ENCODE assay signal across 24 cellular contexts in the genomic region with DNA sequence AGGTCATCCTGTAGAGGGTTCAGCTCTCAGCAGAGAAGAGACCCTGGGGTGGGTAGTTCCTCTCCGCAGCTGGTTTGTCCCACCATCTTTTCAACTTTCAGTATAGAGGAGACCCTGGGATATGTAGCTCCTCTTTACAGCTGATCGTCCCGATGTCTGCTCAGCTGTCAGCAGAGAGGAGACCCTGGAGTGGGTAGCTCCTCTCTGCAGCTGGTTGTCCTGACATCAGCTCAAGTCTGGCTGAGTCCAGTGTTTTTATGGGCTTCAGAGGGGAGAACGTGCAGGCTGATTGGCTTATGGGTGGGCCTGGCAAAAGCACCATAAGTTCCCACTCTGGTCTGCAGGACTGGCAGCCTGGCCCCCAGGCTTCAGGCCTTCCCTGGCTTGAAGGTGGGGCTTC.
"Had no signal": no experiment of that assay in that cellular context is flagged by ENCODE, and none has a peak within 500 bp of the region (broad histone marks: within the 10 kb centered on the region; RNA-seq: fewer than 3 reads in every experiment).

No MANE protein-coding gene starts in this region.

- H3K27me3 ChIP-seq: brain microvascular endothelial cell, gastroesophageal sphincter, neutrophil, right lobe of liver, thyroid gland, upper lobe of right lung had no signal

- H3K9me3 Mint-ChIP-seq: effector memory CD8-positive, alpha-beta T cell had no signal

- H3K27ac Mint-ChIP-seq: effector memory CD8-positive, alpha-beta T cell; nephron progenitor cell; progenitor cell of endocrine pancreas; T-helper 17 cell had no signal

- DNase-seq: activated CD4-positive, alpha-beta T cell treated with anti-CD3 and anti-CD28 coated beads, Interleukin-2, amount 10 ng/mL, durations not matched to agents 7 days and 5 days; activated effector memory CD4-positive, alpha-beta T cell treated with Interleukin-2 at 50 U/mL for 16 hours; activated naive CD4-positive, alpha-beta T cell treated with Interleukin-2 at 50 U/mL for 16 hours; activated T-cell treated with anti-CD3 and anti-CD28 coated beads for 4 hours; brain microvascular endothelial cell; dermis blood vessel endothelial cell; effector memory CD8-positive, alpha-beta T cell; hippocampal formation; left colon; mammary epithelial cell; naive B cell; nephron progenitor cell; right lobe of liver; stimulated activated CD4-positive, alpha-beta T cell treated with anti-CD3 and anti-CD28 coated beads, Interleukin-2, amount 100 ng/mL, for 48 hours; stimulated activated naive CD4-positive, alpha-beta T cell treated with Interleukin-2 at 50 U/mL for 16 hours; T-helper 17 cell; T1000; thyroid gland; upper lobe of right lung; WERI-Rb-1 had no signal

- H3K4me3 ChIP-seq: gastroesophageal sphincter, right lobe of liver, thyroid gland, upper lobe of right lung had no signal

- H3K4me1 ChIP-seq: right lobe of liver, upper lobe of right lung had no signal

- H3K27me3 Mint-ChIP-seq: activated CD4-positive, alpha-beta T cell treated with anti-CD3 and anti-CD28 coated beads, Interleukin-2, amount 10 ng/mL, durations not matched to agents 7 days and 5 days; activated naive CD8-positive, alpha-beta T cell treated with anti-CD3 and anti-CD28 coated beads, Interleukin-2, amount 10 ng/mL, durations not matched to agents 7 days and 5 days; effector memory CD8-positive, alpha-beta T cell; naive B cell; progenitor cell of endocrine pancreas; T-helper 17 cell had no signal

- H3K4me1 Mint-ChIP-seq: naive B cell had no signal

- H3K9me3 ChIP-seq: gastroesophageal sphincter, neutrophil, right lobe of liver, thyroid gland, upper lobe of right lung had no signal

- H3K36me3 ChIP-seq: brain microvascular endothelial cell, neutrophil, right lobe of liver, thyroid gland, upper lobe of right lung, WERI-Rb-1 had no signal

- ATAC-seq: effector memory CD8-positive, alpha-beta T cell; gastroesophageal sphincter; left colon; T-helper 17 cell had no signal

- H3K27ac ChIP-seq: brain microvascular endothelial cell, gastroesophageal sphincter, neutrophil, right lobe of liver, thyroid gland, upper lobe of right lung, WERI-Rb-1 had no signal

- H3K4me3 Mint-ChIP-seq: activated CD4-positive, alpha-beta T cell treated with anti-CD3 and anti-CD28 coated beads, Interleukin-2, amount 10 ng/mL, durations not matched to agents 7 days and 5 days; activated naive CD8-positive, alpha-beta T cell treated with anti-CD3 and anti-CD28 coated beads, Interleukin-2, amount 10 ng/mL, durations not matched to agents 7 days and 5 days; effector memory CD8-positive, alpha-beta T cell; naive B cell; nephron progenitor cell; T-helper 17 cell had no signal
